6 cellular contexts compared by ENCODE assay signal in genomic region chr14:71812693-71813092, GRCh38.
"Had no signal": no experiment of that assay in that cellular context is flagged by ENCODE, and none has a peak within 500 bp of the region (broad histone marks: within the 10 kb centered on the region; RNA-seq: fewer than 3 reads in every experiment).

No MANE protein-coding gene starts in this region.

- H3K4me3 ChIP-seq: GM23248, K562 had no signal

- H2AFZ ChIP-seq: GM23248 had no signal

- DNase-seq: GM23248, GOT3, H9, HCEC 1CT, KG1 had no signal

- ATAC-seq: K562 had no signal

- H3K27ac ChIP-seq: GM23248 had no signal

- H3K9ac ChIP-seq: GM23248 had no signal
